ENCODE assay signal across 8 cellular contexts in genomic region chr20:50146732-50147662, GRCh38. TPM values are rescaled to one million over a fixed set of nuclear protein-coding genes. Genes with fewer than 3 reads are reported as not detected.
DNase-seq lines count a peak whose midpoint lies in the region; ATAC-seq and TF ChIP-seq lines count a peak whose summit lies in the region.

No MANE protein-coding gene starts in this region.

- H3K27me3 ChIP-seq in mesendoderm (ENCODE audit: insufficient read depth, low read length, poor library complexity) = no peaks in the 10 kb centered on the region

- H3K4ac ChIP-seq in mesendoderm (ENCODE audit: low read depth, low read length) = no peak overlapping the region

- no peak overlapping the region for H3K4me2 ChIP-seq in mesendoderm (ENCODE audit: low read length)

- no CpG with 5 or more reads among the region's 17 CpGs for WGBS in mesendoderm (ENCODE audit: extremely low coverage, insufficient coverage, low lambda C conversion rate)

- no peak overlapping the region for H2BK5ac ChIP-seq in mesendoderm (ENCODE audit: low read length)

- no peak overlapping the region for H3K23ac ChIP-seq in mesendoderm (ENCODE audit: low read length)

- H3K4me1 ChIP-seq in mesendoderm (ENCODE audit: control insufficient read depth, low read depth, low read length) = peaks cover 12% of the 10 kb centered on the region

- H3K9me3 Mint-ChIP-seq in MCF 10A (ENCODE audit: unreplicated experiment) = no peaks in the 10 kb centered on the region

- no peaks in the 10 kb centered on the region for H3K27me3 Mint-ChIP-seq in MCF 10A (ENCODE audit: insufficient read depth, unreplicated experiment)

- intact Hi-C loops in MCF 10A (cut with micrococcal nuclease) = no loop called here

- TF ChIP-seq CTCF in MCF 10A (IDR thresholded peaks at IDR 0.05; ENCODE audit: unreplicated experiment) = no peak

- no peak overlapping the region for H2BK120ac ChIP-seq in mesendoderm (ENCODE audit: low read depth, low read length)

- H3K36me3 Mint-ChIP-seq in MCF 10A (ENCODE audit: insufficient read depth, unreplicated experiment) = peaks cover 29% of the 10 kb centered on the region

- peaks cover 4% of the 10 kb centered on the region for H3K36me3 ChIP-seq in mesendoderm (ENCODE audit: control insufficient read depth, insufficient read depth, low read length)

- no peak overlapping the region for H3K18ac ChIP-seq in mesendoderm (ENCODE audit: low read length)

- POLR2A ChIA-PET in MCF 10A (lab: Yijun Ruan, JAX) = interaction anchor here (0.6 to 19.2 kb wide), 11 partner anchors 11 to 871 kb away, joined by 3 to 386 read pairs (median 4); partner anchors contain the start of gene UBE2V1

- no peak overlapping the region for H3K27ac ChIP-seq in mesendoderm (ENCODE audit: low read depth, low read length)

- H2AK5ac ChIP-seq in mesendoderm (ENCODE audit: low read length) = no peak overlapping the region

- H2BK15ac ChIP-seq in mesendoderm (replicated peaks; ENCODE audit: low read depth) = no peak overlapping the region

- peak overlapping the region; percentile 61 for H3K4me3 Mint-ChIP-seq in MCF 10A (ENCODE audit: unreplicated experiment)

- no peak overlapping the region for H4K8ac ChIP-seq in mesendoderm (ENCODE audit: low read depth, low read length)

- H3K79me2 ChIP-seq in mesendoderm (ENCODE audit: control insufficient read depth, insufficient read depth, low read length) = peaks cover 66% of the 10 kb centered on the region

- H3K4me3 ChIP-seq in mesendoderm (ENCODE audit: low read length) = no peak overlapping the region

- peak; percentile 69 for DNase-seq in UCSD-AML1 (lab: John Stamatoyannopoulos, UW; ENCODE audit: unreplicated experiment)
- peak; percentile 81 for DNase-seq in MCF 10A (ENCODE audit: unreplicated experiment)
- peak; percentile 43 for DNase-seq in mesendoderm
- DNase-seq in stimulated activated CD8-positive, alpha-beta memory T cell treated with anti-CD3 and anti-CD28 coated beads, Interleukin-7, amount 100 ng/mL, for 1 hour (ENCODE audit: low read depth in 2 of 2) = peak; percentile 38 to 39
- DNase-seq in GM19240 (ENCODE audit: insufficient read length, low spot score) = no peak
- DNase-seq in hippocampal formation (lab: John Stamatoyannopoulos, UW) = no peak

- CTCF ChIA-PET in MCF 10A (lab: Yijun Ruan, JAX) = interaction anchor here (0.9 to 8.5 kb wide), 6 partner anchors 12 to 168 kb away, joined by 3 to 408 read pairs (median 4); partner anchors contain the start of gene UBE2V1

- peaks cover 65% of the 10 kb centered on the region for H3K4me1 Mint-ChIP-seq in MCF 10A (ENCODE audit: insufficient read depth, unreplicated experiment)

- H3K9ac ChIP-seq in mesendoderm (ENCODE audit: low read length) = no peak overlapping the region

- no TSS peak for BruUV-seq in MCF 10A (replicated peaks; lab: Mats Ljungman, UMichigan)

- peaks cover 34% of the 10 kb centered on the region for H3K79me1 ChIP-seq in mesendoderm (ENCODE audit: low read length)

- no peak overlapping the region for H3K56ac ChIP-seq in mesendoderm (ENCODE audit: low read length)

- ATAC-seq in GM18511 (IDR thresholded peaks at IDR 0.05; ENCODE audit: unreplicated experiment) = peak; percentile 95
- peak; percentile 69 for ATAC-seq in HG03342 (IDR thresholded peaks at IDR 0.05; ENCODE audit: unreplicated experiment)

- H3K27ac Mint-ChIP-seq in MCF 10A (ENCODE audit: low read depth, unreplicated experiment) = peak overlapping the region; percentile 96

- H4K5ac ChIP-seq in mesendoderm (ENCODE audit: low read length) = no peak overlapping the region

RNA-seq across cellular contexts. Expression of gene PEDS1, which starts 6.5 kb away (rescaled TPM):
- total RNA-seq in MCF 10A (2022) = 26.0 and 30.5 TPM in 2 replicates
- polyA plus RNA-seq in mesendoderm (2013, experiment 1 of 2) = 59.8 TPM
- polyA plus RNA-seq in mesendoderm (2013, experiment 2 of 2) = 57.8 TPM

RNA-seq across cellular contexts. Expression of gene UBE2V1, which starts 34.0 kb away (rescaled TPM):
- 99.5 and 110 TPM in 2 replicates for total RNA-seq in MCF 10A (2022)
- 280 TPM for polyA plus RNA-seq in mesendoderm (2013, experiment 1 of 2)
- polyA plus RNA-seq in mesendoderm (2013, experiment 2 of 2) = 273 TPM

RNA-seq across cellular contexts. Expression of gene CEBPB, which starts 43.6 kb away (rescaled TPM):
- 221 and 226 TPM in 2 replicates for total RNA-seq in MCF 10A (2022)
- 22.5 TPM for polyA plus RNA-seq in mesendoderm (2013, experiment 1 of 2)
- polyA plus RNA-seq in mesendoderm (2013, experiment 2 of 2) = 22.8 TPM

Comparison
In these comparisons a context has a peak if more than half of its experiments do, and no peak if none do; other contexts are left out.
1. DNase-seq: peak in UCSD-AML1 (single experiment), MCF 10A (single experiment), mesendoderm (single experiment) and stimulated activated CD8-positive, alpha-beta memory T cell treated with anti-CD3 and anti-CD28 coated beads, Interleukin-7, amount 100 ng/mL, for 1 hour (2 of 2); none in GM19240 (single experiment) and hippocampal formation (0 of 2).